In genomic region chrX:69033936-69034335, GRCh38 we compare ENCODE assay signal across 15 cellular contexts.
DNase-seq lines count a peak whose midpoint lies in the region; ATAC-seq and TF ChIP-seq lines count a peak whose summit lies in the region.
"Had no signal": no experiment of that assay in that cellular context is flagged by ENCODE, and none has a peak within 500 bp of the region (broad histone marks: within the 10 kb centered on the region; RNA-seq: fewer than 3 reads in every experiment).

No MANE protein-coding gene starts in this region.

- H3K4me1 ChIP-seq in esophagus muscularis mucosa (no peaks in the 10 kb centered on the region), vagina (no peaks in the 10 kb centered on the region)

- H3K27ac ChIP-seq in esophagus muscularis mucosa (replicated peaks in 1 of 4) (no peak overlapping the region), vagina (no peak overlapping the region)
- H3K27ac ChIP-seq: SK-N-MC had no signal

- no peak for ATAC-seq in GM18502 (IDR thresholded peaks at IDR 0.05; ENCODE audit: poor library complexity, unreplicated experiment)
- ATAC-seq: CD8-positive, alpha-beta T cell; Right ventricle myocardium inferior had no signal

- H3K4me3 ChIP-seq in esophagus muscularis mucosa, result no peak overlapping the region
- H3K4me3 ChIP-seq in vagina, result no peak overlapping the region
- H3K4me3 ChIP-seq: HAP-1, SK-N-MC had no signal

- H3K36me3 ChIP-seq in esophagus muscularis mucosa (no peaks in the 10 kb centered on the region), vagina (no peaks in the 10 kb centered on the region)
- H3K36me3 ChIP-seq: HAP-1 had no signal

- H3K27me3 ChIP-seq in esophagus muscularis mucosa, result no peaks in the 10 kb centered on the region
- H3K27me3 ChIP-seq in vagina, result no peaks in the 10 kb centered on the region

- H3K9me3 ChIP-seq in esophagus muscularis mucosa (no peaks in the 10 kb centered on the region), vagina (no peaks in the 10 kb centered on the region)
- H3K9me3 ChIP-seq: HAP-1 had no signal

- TF ChIP-seq CTCF in esophagus muscularis mucosa (IDR thresholded peaks at IDR 0.05), result no peak
- TF ChIP-seq CTCF in vagina (IDR thresholded peaks at IDR 0.05), result no peak

- intact Hi-C loops in esophagus muscularis mucosa (cut with DNase I) (no loop called here), vagina (cut with DNase I) (no loop called here)

- TF ChIP-seq EP300 in esophagus muscularis mucosa (IDR thresholded peaks at IDR 0.05), result no peak

- peak; percentile 21 for DNase-seq in NCI-H226
- peak; percentile 31 for DNase-seq in esophagus muscularis mucosa (ENCODE audit: extremely low spot score)
- DNase-seq in mucosa of gallbladder (ENCODE audit: low spot score), result peak; percentile 7
- peak; percentile 56 to 89 for DNase-seq in vagina (ENCODE audit: extremely low spot score in 2 of 2)
- no peak for DNase-seq in Kasumi-1 (lab: John Stamatoyannopoulos, UW)
- DNase-seq in GM03348 (ENCODE audit: low spot score), result no peak
- DNase-seq: CD8-positive, alpha-beta T cell; NCI-H1048; NCI-H1694; NCI-H2107; NCI-H345 had no signal

- WGBS in esophagus muscularis mucosa, result 69% methylated on average over 6 of the region's 6 CpGs

- TF ChIP-seq POLR2A in esophagus muscularis mucosa (IDR thresholded peaks at IDR 0.05; ENCODE audit: low read depth) (no peak), vagina (IDR thresholded peaks at IDR 0.05) (no peak)

Comparison
In these comparisons a context has a peak if more than half of its experiments do, and no peak if none do; other contexts are left out.
1. DNase-seq: peak in NCI-H226 (single experiment), esophagus muscularis mucosa (single experiment), mucosa of gallbladder (single experiment) and vagina (2 of 2); none in Kasumi-1 (0 of 2) and GM03348 (single experiment).